Comparison of ENCODE assay signal across 9 cellular contexts in the genomic region with DNA sequence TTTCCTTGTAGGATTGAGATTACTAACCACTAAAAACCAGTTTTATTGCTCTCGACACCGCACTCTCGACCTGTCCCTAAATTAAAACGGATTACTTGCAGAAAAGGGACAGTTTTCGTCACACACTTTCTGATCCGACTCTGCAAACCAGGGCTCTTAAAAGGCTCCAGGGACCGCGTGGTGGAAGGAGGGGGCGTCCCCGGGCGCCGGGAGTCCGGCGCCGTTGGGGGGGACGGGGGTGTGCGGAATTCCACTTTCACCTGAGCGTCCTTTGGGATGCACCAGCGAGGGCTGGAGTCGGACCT. TPM values are rescaled to one million over a fixed set of nuclear protein-coding genes. Genes with fewer than 3 reads are reported as not detected.
DNase-seq lines count a peak whose midpoint lies in the region; ATAC-seq and TF ChIP-seq lines count a peak whose summit lies in the region.
"Had no signal": no experiment of that assay in that cellular context is flagged by ENCODE, and none has a peak within 500 bp of the region (broad histone marks: within the 10 kb centered on the region; RNA-seq: fewer than 3 reads in every experiment).

No MANE protein-coding gene starts in this region.

- intact Hi-C loops in ovary (cut with DNase I): no loop called here

- no peak overlapping the region for H3K27ac Mint-ChIP-seq in WTC11

- peaks cover 0 to 10% (median 0%) of the 10 kb centered on the region in 11 experiments; a peak in 5 of 22 replicates for H3K36me3 ChIP-seq in BLaER1 treated with 17β-estradiol and CSF1 and Interleukin-3, amounts not matched to agents 10 nM and 100 nM
- H3K36me3 ChIP-seq in ovary: no peaks in the 10 kb centered on the region

- peak overlapping the region in 4 of 11 experiments; percentile 56 to 85 (median 72); a peak in 8 of 22 replicates for H3K27ac ChIP-seq in BLaER1 treated with 17β-estradiol and CSF1 and Interleukin-3, amounts not matched to agents 10 nM and 100 nM
- no peak overlapping the region for H3K27ac ChIP-seq in ovary

- DNase-seq in HFF-Myc (ENCODE audit: extremely low read depth, low read depth): no peak
- no peak for DNase-seq in WTC11 (ENCODE audit: low spot score)
- DNase-seq in fibroblast of the aortic adventitia (ENCODE audit: low read depth): peak; percentile 9
- DNase-seq in ovary: peak in 1 of 5 donors; percentile 33
- DNase-seq in GOT3 (lab: John Stamatoyannopoulos, UW): no peak
- DNase-seq in NCI-H446 (lab: John Stamatoyannopoulos, UW): no peak
- no peak for DNase-seq in SK-N-DZ (ENCODE audit: low spot score)

- peak overlapping the region; percentile 85 for H3K4me3 Mint-ChIP-seq in WTC11

- H3K27me3 ChIP-seq in BLaER1 treated with 17β-estradiol and CSF1 and Interleukin-3, amounts not matched to agents 10 nM and 100 nM: peaks cover 26 to 50% (median 40%) of the 10 kb centered on the region in 11 experiments
- H3K27me3 ChIP-seq in ovary: no peaks in the 10 kb centered on the region

- peaks cover 0 to 16% (median 6%) of the 10 kb centered on the region in 11 experiments; a peak in 11 of 22 replicates for H4K20me1 ChIP-seq in BLaER1 treated with 17β-estradiol and CSF1 and Interleukin-3, amounts not matched to agents 10 nM and 100 nM

- H3K9ac ChIP-seq in BLaER1 treated with 17β-estradiol and CSF1 and Interleukin-3, amounts not matched to agents 10 nM and 100 nM: peak overlapping the region; percentile 22 to 86 (median 61); a peak in 17 of 22 replicates

- H3K9me3 Mint-ChIP-seq in WTC11: peaks cover 8% of the 10 kb centered on the region

- peaks cover 6% of the 10 kb centered on the region for H3K36me3 Mint-ChIP-seq in WTC11

- TF ChIP-seq EP300 in ovary (IDR thresholded peaks at IDR 0.05): no peak

- peaks cover 63% of the 10 kb centered on the region for H3K27me3 Mint-ChIP-seq in WTC11 (ENCODE audit: low read depth)

- WGBS in ovary, 3 donors: 0 to 1% (median 0%) methylated on average over 20 of the region's 20 CpGs

- peaks cover 10 to 24% (median 22%) of the 10 kb centered on the region in 11 experiments for H3K9me3 ChIP-seq in BLaER1 treated with 17β-estradiol and CSF1 and Interleukin-3, amounts not matched to agents 10 nM and 100 nM (replicated peaks in 1 of 11)
- H3K9me3 ChIP-seq in ovary: peaks cover 0 to 4% of the 10 kb centered on the region in 2 donors

- CTCF ChIA-PET in WTC11 (lab: Charles Lee): interaction anchor here (0.8 to 1.4 kb wide), 4 partner anchors 45 to 372 kb away, joined by 3 to 6 read pairs (median 4); a partner anchor contains a TSS

- peaks cover 10% of the 10 kb centered on the region for H3K4me1 Mint-ChIP-seq in WTC11

- peak overlapping the region; percentile 62 to 82 (median 68) for H3K4me3 ChIP-seq in BLaER1 treated with 17β-estradiol and CSF1 and Interleukin-3, amounts not matched to agents 10 nM and 100 nM
- H3K4me3 ChIP-seq in HFF-Myc (replicated peaks; ENCODE audit: low read depth, low read length): peak overlapping the region; percentile 48
- H3K4me3 ChIP-seq in fibroblast of the aortic adventitia (ENCODE audit: low read depth, low read length): peak overlapping the region; percentile 70
- H3K4me3 ChIP-seq in ovary: peak overlapping the region; percentile 48

- POLR2A ChIA-PET in WTC11 (lab: Charles Lee): interaction anchor here (0.6 kb wide), 1 partner anchor 114 kb away, joined by 3 read pairs; no protein-coding TSS in a partner anchor

- no peak for TF ChIP-seq CTCF in HFF-Myc (IDR thresholded peaks at IDR 0.05; ENCODE audit: low read depth, low read length, missing control alignments)
- no peak for TF ChIP-seq CTCF in WTC11 (IDR thresholded peaks at IDR 0.05)
- TF ChIP-seq CTCF in fibroblast of the aortic adventitia (IDR thresholded peaks at IDR 0.05; ENCODE audit: insufficient read depth, low read length): no peak
- TF ChIP-seq CTCF in ovary (IDR thresholded peaks at IDR 0.05): no peak

- peaks cover 12 to 22% (median 19%) of the 10 kb centered on the region in 10 experiments for H3K4me1 ChIP-seq in BLaER1 treated with 17β-estradiol and CSF1 and Interleukin-3, amounts not matched to agents 10 nM and 100 nM
- no peaks in the 10 kb centered on the region for H3K4me1 ChIP-seq in ovary (ENCODE audit: insufficient read depth)

- TF ChIP-seq POLR2A in ovary (IDR thresholded peaks at IDR 0.05): no peak

- no peak; the same call in 1 of the 2 replicates for ATAC-seq in WTC11

- H3K4me2 ChIP-seq in BLaER1 treated with 17β-estradiol and CSF1 and Interleukin-3, amounts not matched to agents 10 nM and 100 nM: peak overlapping the region; percentile 93 to 100 (median 99)

TF ChIP-seq in WTC11, 78 proteins besides CTCF, POLR2A, EP300 and RAD21:
- TF ChIP-seq, protein P1, sequence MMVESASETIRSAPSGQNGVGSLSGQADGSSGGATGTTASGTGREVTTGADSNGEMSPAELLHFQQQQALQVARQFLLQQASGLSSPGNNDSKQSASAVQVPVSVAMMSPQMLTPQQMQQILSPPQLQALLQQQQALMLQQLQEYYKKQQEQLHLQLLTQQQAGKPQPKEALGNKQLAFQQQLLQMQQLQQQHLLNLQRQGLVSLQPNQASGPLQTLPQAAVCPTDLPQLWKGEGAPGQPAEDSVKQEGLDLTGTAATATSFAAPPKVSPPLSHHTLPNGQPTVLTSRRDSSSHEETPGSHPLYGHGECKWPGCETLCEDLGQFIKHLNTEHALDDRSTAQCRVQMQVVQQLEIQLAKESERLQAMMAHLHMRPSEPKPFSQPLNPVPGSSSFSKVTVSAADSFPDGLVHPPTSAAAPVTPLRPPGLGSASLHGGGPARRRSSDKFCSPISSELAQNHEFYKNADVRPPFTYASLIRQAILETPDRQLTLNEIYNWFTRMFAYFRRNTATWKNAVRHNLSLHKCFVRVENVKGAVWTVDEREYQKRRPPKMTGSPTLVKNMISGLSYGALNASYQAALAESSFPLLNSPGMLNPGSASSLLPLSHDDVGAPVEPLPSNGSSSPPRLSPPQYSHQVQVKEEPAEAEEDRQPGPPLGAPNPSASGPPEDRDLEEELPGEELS (CRISPR knock-in tag; IDR thresholded peaks at IDR 0.05): no peak
- TF ChIP-seq HMGA2 (CRISPR knock-in tag; IDR thresholded peaks at IDR 0.05) (no peak), SMAD4 (CRISPR knock-in tag; IDR thresholded peaks at IDR 0.05) (no peak)
- TF ChIP-seq, protein P2, sequence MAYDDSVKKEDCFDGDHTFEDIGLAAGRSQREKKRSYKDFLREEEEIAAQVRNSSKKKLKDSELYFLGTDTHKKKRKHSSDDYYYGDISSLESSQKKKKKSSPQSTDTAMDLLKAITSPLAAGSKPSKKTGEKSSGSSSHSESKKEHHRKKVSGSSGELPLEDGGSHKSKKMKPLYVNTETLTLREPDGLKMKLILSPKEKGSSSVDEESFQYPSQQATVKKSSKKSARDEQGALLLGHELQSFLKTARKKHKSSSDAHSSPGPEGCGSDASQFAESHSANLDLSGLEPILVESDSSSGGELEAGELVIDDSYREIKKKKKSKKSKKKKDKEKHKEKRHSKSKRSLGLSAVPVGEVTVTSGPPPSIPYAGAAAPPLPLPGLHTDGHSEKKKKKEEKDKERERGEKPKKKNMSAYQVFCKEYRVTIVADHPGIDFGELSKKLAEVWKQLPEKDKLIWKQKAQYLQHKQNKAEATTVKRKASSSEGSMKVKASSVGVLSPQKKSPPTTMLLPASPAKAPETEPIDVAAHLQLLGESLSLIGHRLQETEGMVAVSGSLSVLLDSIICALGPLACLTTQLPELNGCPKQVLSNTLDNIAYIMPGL (CRISPR knock-in tag; IDR thresholded peaks at IDR 0.05): no peak
- TF ChIP-seq, protein P3, sequence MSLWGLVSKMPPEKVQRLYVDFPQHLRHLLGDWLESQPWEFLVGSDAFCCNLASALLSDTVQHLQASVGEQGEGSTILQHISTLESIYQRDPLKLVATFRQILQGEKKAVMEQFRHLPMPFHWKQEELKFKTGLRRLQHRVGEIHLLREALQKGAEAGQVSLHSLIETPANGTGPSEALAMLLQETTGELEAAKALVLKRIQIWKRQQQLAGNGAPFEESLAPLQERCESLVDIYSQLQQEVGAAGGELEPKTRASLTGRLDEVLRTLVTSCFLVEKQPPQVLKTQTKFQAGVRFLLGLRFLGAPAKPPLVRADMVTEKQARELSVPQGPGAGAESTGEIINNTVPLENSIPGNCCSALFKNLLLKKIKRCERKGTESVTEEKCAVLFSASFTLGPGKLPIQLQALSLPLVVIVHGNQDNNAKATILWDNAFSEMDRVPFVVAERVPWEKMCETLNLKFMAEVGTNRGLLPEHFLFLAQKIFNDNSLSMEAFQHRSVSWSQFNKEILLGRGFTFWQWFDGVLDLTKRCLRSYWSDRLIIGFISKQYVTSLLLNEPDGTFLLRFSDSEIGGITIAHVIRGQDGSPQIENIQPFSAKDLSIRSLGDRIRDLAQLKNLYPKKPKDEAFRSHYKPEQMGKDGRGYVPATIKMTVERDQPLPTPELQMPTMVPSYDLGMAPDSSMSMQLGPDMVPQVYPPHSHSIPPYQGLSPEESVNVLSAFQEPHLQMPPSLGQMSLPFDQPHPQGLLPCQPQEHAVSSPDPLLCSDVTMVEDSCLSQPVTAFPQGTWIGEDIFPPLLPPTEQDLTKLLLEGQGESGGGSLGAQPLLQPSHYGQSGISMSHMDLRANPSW (CRISPR knock-in tag; conservative IDR thresholded peaks at IDR 0.05; ENCODE audit: low read depth): no peak
- TF ChIP-seq, protein P4, sequence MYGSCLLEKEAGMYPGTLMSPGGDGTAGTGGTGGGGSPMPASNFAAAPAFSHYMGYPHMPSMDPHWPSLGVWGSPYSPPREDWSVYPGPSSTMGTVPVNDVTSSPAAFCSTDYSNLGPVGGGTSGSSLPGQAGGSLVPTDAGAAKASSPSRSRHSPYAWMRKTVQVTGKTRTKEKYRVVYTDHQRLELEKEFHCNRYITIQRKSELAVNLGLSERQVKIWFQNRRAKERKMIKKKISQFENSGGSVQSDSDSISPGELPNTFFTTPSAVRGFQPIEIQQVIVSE (CRISPR knock-in tag; IDR thresholded peaks at IDR 0.05; ENCODE audit: borderline replicate concordance): no peak
TF ChIP-seq in WTC11: peak in this region for 0.

RNA-seq across cellular contexts. Expression of a gene that starts 0.7 kb away (rescaled TPM):
- 0.07 to 0.21 TPM (median 0.16 TPM) in 3 replicates for total RNA-seq in WTC11 (2021)
- total RNA-seq in fibroblast of the aortic adventitia (ENCODE audit: low replicate concordance): under 0.01 TPM in 1 of 2 replicates, not detected in the other
- total RNA-seq in ovary: 1 to 10 TPM in 1 of 7 donors, under 1 TPM in 4, not detected in 2; 0.10 to 4.8 (median 0.25) TPM
- under 1 TPM in 1 of 2 donors, not detected in 1; 0.06 TPM for polyA plus RNA-seq in ovary
- polyA plus RNA-seq in SK-N-DZ (2014; cell fraction: cytosol; rRNA removed): 0.22 TPM in 1 of 2 replicates, not detected in the other
- polyA plus RNA-seq in SK-N-DZ (2014; cell fraction: nucleus; rRNA removed): 0.08 and 0.29 TPM in 2 replicates
- total RNA-seq: myocyte had no signal

RNA-seq across cellular contexts. Expression of a gene that starts 44.2 kb away (rescaled TPM):
- total RNA-seq in WTC11 (2021) (0.07 to 0.09 TPM in 2 of 3 replicates, not detected in the other), fibroblast of the aortic adventitia (ENCODE audit: low replicate concordance) (not detected in 2 replicates), ovary (not detected)
- polyA plus RNA-seq in ovary: not detected
- not detected in 2 replicates for polyA plus RNA-seq in SK-N-DZ (2014; cell fraction: cytosol; rRNA removed)
- polyA plus RNA-seq in SK-N-DZ (2014; cell fraction: nucleus; rRNA removed): not detected in 2 replicates
- total RNA-seq: myocyte had no signal

RNA-seq across cellular contexts. Expression of a gene that starts 49.2 kb away (rescaled TPM):
- total RNA-seq in WTC11 (2021) (5.4 to 6.7 TPM (median 6.3 TPM) in 3 replicates), fibroblast of the aortic adventitia (ENCODE audit: low replicate concordance) (under 0.01 TPM in 1 of 2 replicates, not detected in the other), ovary (1 to 10 TPM in 6 of 7 donors, under 1 TPM in 1; 0.83 to 2.1 (median 1.3) TPM)
- under 1 TPM; 0.41 to 0.75 TPM for polyA plus RNA-seq in ovary
- 0.36 and 0.88 TPM in 2 replicates for polyA plus RNA-seq in SK-N-DZ (2014; cell fraction: cytosol; rRNA removed)
- 7.3 and 8.4 TPM in 2 replicates for polyA plus RNA-seq in SK-N-DZ (2014; cell fraction: nucleus; rRNA removed)
